ENCODE assay signal across 1 cellular context in the genomic region with DNA sequence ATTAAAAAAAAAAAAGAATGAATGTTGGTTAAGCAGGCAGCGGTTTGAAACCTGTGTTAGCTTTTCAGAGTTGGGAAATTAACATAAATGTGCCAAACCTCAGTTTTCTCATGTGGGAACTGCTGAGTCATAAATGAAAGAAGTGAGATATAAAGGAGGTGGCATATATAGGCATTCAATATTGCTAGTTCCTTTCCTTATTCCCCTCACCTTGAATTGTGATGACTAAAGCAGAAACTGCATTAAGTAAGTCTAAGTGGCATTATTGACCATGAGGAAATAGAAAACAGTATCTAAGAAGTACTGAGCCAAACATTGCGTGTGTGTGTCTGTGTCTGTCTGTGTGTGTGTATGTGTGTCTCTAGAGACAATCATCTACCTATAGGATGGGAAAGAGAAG.
A peak's percentile ranks its signal among the peaks of the same experiment; 100 is the strongest.
TF ChIP-seq lines count a peak whose summit lies in the region.

No MANE protein-coding gene starts in this region.

TF ChIP-seq in GM12878, 131 proteins besides CTCF, POLR2A, EP300 and RAD21 (continued from another document and continues in another):
- TF ChIP-seq RFX5 (IDR thresholded peaks at IDR 0.05; ENCODE audit: low read depth, low read length), result no peak
- TF ChIP-seq EZH2 (IDR thresholded peaks at IDR 0.05; ENCODE audit: borderline replicate concordance, control insufficient read depth, low read depth, low read length), result no peak
- no peak for TF ChIP-seq POLR2AphosphoS5 (IDR thresholded peaks at IDR 0.05; ENCODE audit: low read length)
- peak; percentile 60; the same call in 1 of the 2 replicates for TF ChIP-seq NR2F1 (conservative IDR thresholded peaks at IDR 0.05)
- TF ChIP-seq GABPA (IDR thresholded peaks at IDR 0.05; ENCODE audit: low read depth), result no peak
- TF ChIP-seq, protein P1, sequence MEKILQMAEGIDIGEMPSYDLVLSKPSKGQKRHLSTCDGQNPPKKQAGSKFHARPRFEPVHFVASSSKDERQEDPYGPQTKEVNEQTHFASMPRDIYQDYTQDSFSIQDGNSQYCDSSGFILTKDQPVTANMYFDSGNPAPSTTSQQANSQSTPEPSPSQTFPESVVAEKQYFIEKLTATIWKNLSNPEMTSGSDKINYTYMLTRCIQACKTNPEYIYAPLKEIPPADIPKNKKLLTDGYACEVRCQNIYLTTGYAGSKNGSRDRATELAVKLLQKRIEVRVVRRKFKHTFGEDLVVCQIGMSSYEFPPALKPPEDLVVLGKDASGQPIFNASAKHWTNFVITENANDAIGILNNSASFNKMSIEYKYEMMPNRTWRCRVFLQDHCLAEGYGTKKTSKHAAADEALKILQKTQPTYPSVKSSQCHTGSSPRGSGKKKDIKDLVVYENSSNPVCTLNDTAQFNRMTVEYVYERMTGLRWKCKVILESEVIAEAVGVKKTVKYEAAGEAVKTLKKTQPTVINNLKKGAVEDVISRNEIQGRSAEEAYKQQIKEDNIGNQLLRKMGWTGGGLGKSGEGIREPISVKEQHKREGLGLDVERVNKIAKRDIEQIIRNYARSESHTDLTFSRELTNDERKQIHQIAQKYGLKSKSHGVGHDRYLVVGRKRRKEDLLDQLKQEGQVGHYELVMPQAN (conservative IDR thresholded peaks at IDR 0.05), result no peak
- TF ChIP-seq SP1 (IDR thresholded peaks at IDR 0.05; ENCODE audit: low read depth, low read length), result no peak
- peak; percentile 57; the same call in 1 of the 2 replicates for TF ChIP-seq JUNB (IDR thresholded peaks at IDR 0.05)
- TF ChIP-seq NFYA (IDR thresholded peaks at IDR 0.05; ENCODE audit: borderline replicate concordance, low read depth, low read length), result no peak
- peak; percentile 44; the same call in 1 of the 2 replicates for TF ChIP-seq DPF2 (IDR thresholded peaks at IDR 0.05)
- TF ChIP-seq STAT3 (IDR thresholded peaks at IDR 0.05; ENCODE audit: low read depth, low read length), result no peak
- TF ChIP-seq BHLHE40 (IDR thresholded peaks at IDR 0.05; ENCODE audit: borderline replicate concordance in 1 of 2, low read depth in 2 of 2, low read length in 1 of 2), result peak; percentile 53 to 56; a peak in 3 of 4 replicates
- TF ChIP-seq, protein P2, sequence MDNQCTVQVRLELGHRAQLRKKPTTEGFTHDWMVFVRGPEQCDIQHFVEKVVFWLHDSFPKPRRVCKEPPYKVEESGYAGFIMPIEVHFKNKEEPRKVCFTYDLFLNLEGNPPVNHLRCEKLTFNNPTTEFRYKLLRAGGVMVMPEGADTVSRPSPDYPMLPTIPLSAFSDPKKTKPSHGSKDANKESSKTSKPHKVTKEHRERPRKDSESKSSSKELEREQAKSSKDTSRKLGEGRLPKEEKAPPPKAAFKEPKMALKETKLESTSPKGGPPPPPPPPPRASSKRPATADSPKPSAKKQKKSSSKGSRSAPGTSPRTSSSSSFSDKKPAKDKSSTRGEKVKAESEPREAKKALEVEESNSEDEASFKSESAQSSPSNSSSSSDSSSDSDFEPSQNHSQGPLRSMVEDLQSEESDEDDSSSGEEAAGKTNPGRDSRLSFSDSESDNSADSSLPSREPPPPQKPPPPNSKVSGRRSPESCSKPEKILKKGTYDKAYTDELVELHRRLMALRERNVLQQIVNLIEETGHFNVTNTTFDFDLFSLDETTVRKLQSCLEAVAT (IDR thresholded peaks at IDR 0.05), result no peak
- no peak for TF ChIP-seq SREBF1 (IDR thresholded peaks at IDR 0.05; ENCODE audit: low read length)
- TF ChIP-seq IKZF2 (IDR thresholded peaks at IDR 0.05), result peak; percentile 77 to 80
- no peak for TF ChIP-seq TCF3 (IDR thresholded peaks at IDR 0.05; ENCODE audit: borderline replicate concordance, insufficient read depth, low read depth, low read length)
- TF ChIP-seq RUNX3 (IDR thresholded peaks at IDR 0.05; ENCODE audit: low read length), result peak; percentile 54; the same call in 1 of the 2 replicates
- TF ChIP-seq KDM1A (IDR thresholded peaks at IDR 0.05; ENCODE audit: borderline replicate concordance), result no peak
- TF ChIP-seq PML (IDR thresholded peaks at IDR 0.05; ENCODE audit: low read length), result no peak
- TF ChIP-seq ASH2L (IDR thresholded peaks at IDR 0.05; ENCODE audit: borderline replicate concordance, low read depth), result no peak
- TF ChIP-seq, protein P3, sequence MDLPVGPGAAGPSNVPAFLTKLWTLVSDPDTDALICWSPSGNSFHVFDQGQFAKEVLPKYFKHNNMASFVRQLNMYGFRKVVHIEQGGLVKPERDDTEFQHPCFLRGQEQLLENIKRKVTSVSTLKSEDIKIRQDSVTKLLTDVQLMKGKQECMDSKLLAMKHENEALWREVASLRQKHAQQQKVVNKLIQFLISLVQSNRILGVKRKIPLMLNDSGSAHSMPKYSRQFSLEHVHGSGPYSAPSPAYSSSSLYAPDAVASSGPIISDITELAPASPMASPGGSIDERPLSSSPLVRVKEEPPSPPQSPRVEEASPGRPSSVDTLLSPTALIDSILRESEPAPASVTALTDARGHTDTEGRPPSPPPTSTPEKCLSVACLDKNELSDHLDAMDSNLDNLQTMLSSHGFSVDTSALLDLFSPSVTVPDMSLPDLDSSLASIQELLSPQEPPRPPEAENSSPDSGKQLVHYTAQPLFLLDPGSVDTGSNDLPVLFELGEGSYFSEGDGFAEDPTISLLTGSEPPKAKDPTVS (IDR thresholded peaks at IDR 0.05; ENCODE audit: low read depth, low read length), result no peak
- no peak for TF ChIP-seq FOXM1 (IDR thresholded peaks at IDR 0.05; ENCODE audit: low read depth, low read length)
- peak in 1 of 2 experiments; percentile 38; a peak in 1 of 4 replicates for TF ChIP-seq ETV6 (conservative IDR thresholded peaks at IDR 0.05 in 1 of 2, IDR thresholded peaks at IDR 0.05 in 1 of 2; ENCODE audit: borderline replicate concordance in 1 of 2, low read depth in 1 of 2)
- TF ChIP-seq ATF7 (IDR thresholded peaks at IDR 0.05; ENCODE audit: low read depth), result peak; percentile 62; the same call in 1 of the 2 replicates
- TF ChIP-seq CHD1 (IDR thresholded peaks at IDR 0.05; ENCODE audit: low read depth, low read length), result no peak
- no peak for TF ChIP-seq BRCA1 (IDR thresholded peaks at IDR 0.05; ENCODE audit: low read depth, low read length)
- TF ChIP-seq, protein P4, sequence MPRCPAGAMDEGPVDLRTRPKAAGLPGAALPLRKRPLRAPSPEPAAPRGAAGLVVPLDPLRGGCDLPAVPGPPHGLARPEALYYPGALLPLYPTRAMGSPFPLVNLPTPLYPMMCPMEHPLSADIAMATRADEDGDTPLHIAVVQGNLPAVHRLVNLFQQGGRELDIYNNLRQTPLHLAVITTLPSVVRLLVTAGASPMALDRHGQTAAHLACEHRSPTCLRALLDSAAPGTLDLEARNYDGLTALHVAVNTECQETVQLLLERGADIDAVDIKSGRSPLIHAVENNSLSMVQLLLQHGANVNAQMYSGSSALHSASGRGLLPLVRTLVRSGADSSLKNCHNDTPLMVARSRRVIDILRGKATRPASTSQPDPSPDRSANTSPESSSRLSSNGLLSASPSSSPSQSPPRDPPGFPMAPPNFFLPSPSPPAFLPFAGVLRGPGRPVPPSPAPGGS (IDR thresholded peaks at IDR 0.05; ENCODE audit: borderline replicate concordance, insufficient read depth, low read depth, low read length, poor library complexity, severe bottlenecking), result no peak
- TF ChIP-seq MEF2B (IDR thresholded peaks at IDR 0.05; ENCODE audit: partially characterized antibody, poor library complexity, severe bottlenecking), result peak; percentile 66
- TF ChIP-seq, protein P5, sequence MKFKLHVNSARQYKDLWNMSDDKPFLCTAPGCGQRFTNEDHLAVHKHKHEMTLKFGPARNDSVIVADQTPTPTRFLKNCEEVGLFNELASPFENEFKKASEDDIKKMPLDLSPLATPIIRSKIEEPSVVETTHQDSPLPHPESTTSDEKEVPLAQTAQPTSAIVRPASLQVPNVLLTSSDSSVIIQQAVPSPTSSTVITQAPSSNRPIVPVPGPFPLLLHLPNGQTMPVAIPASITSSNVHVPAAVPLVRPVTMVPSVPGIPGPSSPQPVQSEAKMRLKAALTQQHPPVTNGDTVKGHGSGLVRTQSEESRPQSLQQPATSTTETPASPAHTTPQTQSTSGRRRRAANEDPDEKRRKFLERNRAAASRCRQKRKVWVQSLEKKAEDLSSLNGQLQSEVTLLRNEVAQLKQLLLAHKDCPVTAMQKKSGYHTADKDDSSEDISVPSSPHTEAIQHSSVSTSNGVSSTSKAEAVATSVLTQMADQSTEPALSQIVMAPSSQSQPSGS (IDR thresholded peaks at IDR 0.05; ENCODE audit: low read length), result no peak
- TF ChIP-seq YBX1 (IDR thresholded peaks at IDR 0.05), result no peak
- TF ChIP-seq KLF5 (IDR thresholded peaks at IDR 0.05; ENCODE audit: partially characterized antibody), result no peak
- TF ChIP-seq ZNF24 (IDR thresholded peaks at IDR 0.05), result peak; percentile 58; the same call in 1 of the 2 replicates
- no peak for TF ChIP-seq SMAD5 (IDR thresholded peaks at IDR 0.05; ENCODE audit: low read depth)
- TF ChIP-seq, protein P6, sequence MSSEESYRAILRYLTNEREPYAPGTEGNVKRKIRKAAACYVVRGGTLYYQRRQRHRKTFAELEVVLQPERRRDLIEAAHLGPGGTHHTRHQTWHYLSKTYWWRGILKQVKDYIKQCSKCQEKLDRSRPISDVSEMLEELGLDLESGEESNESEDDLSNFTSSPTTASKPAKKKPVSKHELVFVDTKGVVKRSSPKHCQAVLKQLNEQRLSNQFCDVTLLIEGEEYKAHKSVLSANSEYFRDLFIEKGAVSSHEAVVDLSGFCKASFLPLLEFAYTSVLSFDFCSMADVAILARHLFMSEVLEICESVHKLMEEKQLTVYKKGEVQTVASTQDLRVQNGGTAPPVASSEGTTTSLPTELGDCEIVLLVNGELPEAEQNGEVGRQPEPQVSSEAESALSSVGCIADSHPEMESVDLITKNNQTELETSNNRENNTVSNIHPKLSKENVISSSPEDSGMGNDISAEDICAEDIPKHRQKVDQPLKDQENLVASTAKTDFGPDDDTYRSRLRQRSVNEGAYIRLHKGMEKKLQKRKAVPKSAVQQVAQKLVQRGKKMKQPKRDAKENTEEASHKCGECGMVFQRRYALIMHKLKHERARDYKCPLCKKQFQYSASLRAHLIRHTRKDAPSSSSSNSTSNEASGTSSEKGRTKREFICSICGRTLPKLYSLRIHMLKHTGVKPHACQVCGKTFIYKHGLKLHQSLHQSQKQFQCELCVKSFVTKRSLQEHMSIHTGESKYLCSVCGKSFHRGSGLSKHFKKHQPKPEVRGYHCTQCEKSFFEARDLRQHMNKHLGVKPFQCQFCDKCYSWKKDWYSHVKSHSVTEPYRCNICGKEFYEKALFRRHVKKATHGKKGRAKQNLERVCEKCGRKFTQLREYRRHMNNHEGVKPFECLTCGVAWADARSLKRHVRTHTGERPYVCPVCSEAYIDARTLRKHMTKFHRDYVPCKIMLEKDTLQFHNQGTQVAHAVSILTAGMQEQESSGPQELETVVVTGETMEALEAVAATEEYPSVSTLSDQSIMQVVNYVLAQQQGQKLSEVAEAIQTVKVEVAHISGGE (CRISPR knock-in tag; IDR thresholded peaks at IDR 0.05), result no peak
- 0 out of 2 replicates have a peak, but pooled peaks have one; percentile 41 for TF ChIP-seq BMI1 (IDR thresholded peaks at IDR 0.05; ENCODE audit: borderline replicate concordance)
- TF ChIP-seq KAT2A (conservative IDR thresholded peaks at IDR 0.05; ENCODE audit: control insufficient read depth, low read depth, low read length), result no peak
- TF ChIP-seq, protein P7, sequence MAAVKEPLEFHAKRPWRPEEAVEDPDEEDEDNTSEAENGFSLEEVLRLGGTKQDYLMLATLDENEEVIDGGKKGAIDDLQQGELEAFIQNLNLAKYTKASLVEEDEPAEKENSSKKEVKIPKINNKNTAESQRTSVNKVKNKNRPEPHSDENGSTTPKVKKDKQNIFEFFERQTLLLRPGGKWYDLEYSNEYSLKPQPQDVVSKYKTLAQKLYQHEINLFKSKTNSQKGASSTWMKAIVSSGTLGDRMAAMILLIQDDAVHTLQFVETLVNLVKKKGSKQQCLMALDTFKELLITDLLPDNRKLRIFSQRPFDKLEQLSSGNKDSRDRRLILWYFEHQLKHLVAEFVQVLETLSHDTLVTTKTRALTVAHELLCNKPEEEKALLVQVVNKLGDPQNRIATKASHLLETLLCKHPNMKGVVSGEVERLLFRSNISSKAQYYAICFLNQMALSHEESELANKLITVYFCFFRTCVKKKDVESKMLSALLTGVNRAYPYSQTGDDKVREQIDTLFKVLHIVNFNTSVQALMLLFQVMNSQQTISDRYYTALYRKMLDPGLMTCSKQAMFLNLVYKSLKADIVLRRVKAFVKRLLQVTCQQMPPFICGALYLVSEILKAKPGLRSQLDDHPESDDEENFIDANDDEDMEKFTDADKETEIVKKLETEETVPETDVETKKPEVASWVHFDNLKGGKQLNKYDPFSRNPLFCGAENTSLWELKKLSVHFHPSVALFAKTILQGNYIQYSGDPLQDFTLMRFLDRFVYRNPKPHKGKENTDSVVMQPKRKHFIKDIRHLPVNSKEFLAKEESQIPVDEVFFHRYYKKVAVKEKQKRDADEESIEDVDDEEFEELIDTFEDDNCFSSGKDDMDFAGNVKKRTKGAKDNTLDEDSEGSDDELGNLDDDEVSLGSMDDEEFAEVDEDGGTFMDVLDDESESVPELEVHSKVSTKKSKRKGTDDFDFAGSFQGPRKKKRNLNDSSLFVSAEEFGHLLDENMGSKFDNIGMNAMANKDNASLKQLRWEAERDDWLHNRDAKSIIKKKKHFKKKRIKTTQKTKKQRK (IDR thresholded peaks at IDR 0.05; ENCODE audit: low read depth, low read length), result no peak
- TF ChIP-seq, protein P8, sequence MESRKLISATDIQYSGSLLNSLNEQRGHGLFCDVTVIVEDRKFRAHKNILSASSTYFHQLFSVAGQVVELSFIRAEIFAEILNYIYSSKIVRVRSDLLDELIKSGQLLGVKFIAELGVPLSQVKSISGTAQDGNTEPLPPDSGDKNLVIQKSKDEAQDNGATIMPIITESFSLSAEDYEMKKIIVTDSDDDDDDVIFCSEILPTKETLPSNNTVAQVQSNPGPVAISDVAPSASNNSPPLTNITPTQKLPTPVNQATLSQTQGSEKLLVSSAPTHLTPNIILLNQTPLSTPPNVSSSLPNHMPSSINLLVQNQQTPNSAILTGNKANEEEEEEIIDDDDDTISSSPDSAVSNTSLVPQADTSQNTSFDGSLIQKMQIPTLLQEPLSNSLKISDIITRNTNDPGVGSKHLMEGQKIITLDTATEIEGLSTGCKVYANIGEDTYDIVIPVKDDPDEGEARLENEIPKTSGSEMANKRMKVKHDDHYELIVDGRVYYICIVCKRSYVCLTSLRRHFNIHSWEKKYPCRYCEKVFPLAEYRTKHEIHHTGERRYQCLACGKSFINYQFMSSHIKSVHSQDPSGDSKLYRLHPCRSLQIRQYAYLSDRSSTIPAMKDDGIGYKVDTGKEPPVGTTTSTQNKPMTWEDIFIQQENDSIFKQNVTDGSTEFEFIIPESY (IDR thresholded peaks at IDR 0.05), result no peak
- TF ChIP-seq CBFB (IDR thresholded peaks at IDR 0.05; ENCODE audit: low read depth), result no peak
- TF ChIP-seq FOS (IDR thresholded peaks at IDR 0.05; ENCODE audit: borderline replicate concordance, extremely low read depth, insufficient read length), result no peak
- peak; percentile 92 for TF ChIP-seq BACH1 (IDR thresholded peaks at IDR 0.05; ENCODE audit: borderline replicate concordance)
- no peak for TF ChIP-seq PAX5 (IDR thresholded peaks at IDR 0.05; ENCODE audit: borderline replicate concordance, low read depth, low read length)
- TF ChIP-seq PAX8 (IDR thresholded peaks at IDR 0.05), result no peak
